Comparison of ENCODE assay signal across 8 cellular contexts in genomic region chr1:87330201-87330953, GRCh38. TPM values are rescaled to one million over a fixed set of nuclear protein-coding genes. Genes with fewer than 3 reads are reported as not detected.
A peak's percentile ranks its signal among the peaks of the same experiment; 100 is the strongest.
DNase-seq lines count a peak whose midpoint lies in the region; ATAC-seq and TF ChIP-seq lines count a peak whose summit lies in the region.

No MANE protein-coding gene starts in this region.

- no peak for TF ChIP-seq CTCF in esophagus muscularis mucosa (IDR thresholded peaks at IDR 0.05)

- peak overlapping the region; percentile 75 for H3K4me3 ChIP-seq in HUES48 (ENCODE audit: low read depth, low read length)
- H3K4me3 ChIP-seq in esophagus muscularis mucosa, result peak overlapping the region; percentile 77 to 97 (median 88)
- peak overlapping the region; percentile 59 to 80 for H3K4me3 ChIP-seq in muscle layer of colon (ENCODE audit: low read depth in 1 of 2, low read length in 2 of 2)

- H3K36me3 ChIP-seq in HUES48 (ENCODE audit: control insufficient read depth, insufficient read depth, low read length) (peaks cover 17% of the 10 kb centered on the region), esophagus muscularis mucosa (no peaks in the 10 kb centered on the region), muscle layer of colon (ENCODE audit: insufficient read depth, low read length) (no peaks in the 10 kb centered on the region)

- H3K27me3 ChIP-seq in HUES48 (ENCODE audit: control insufficient read depth, insufficient read depth, low read length) (no peaks in the 10 kb centered on the region), esophagus muscularis mucosa (no peaks in the 10 kb centered on the region), muscle layer of colon (ENCODE audit: control insufficient read depth in 1 of 2, insufficient read depth in 2 of 2, low read length in 2 of 2) (no peaks in the 10 kb centered on the region)

- no peak for ATAC-seq in HG03135 (IDR thresholded peaks at IDR 0.05; ENCODE audit: unreplicated experiment)
- no peak for ATAC-seq in GM19455 (IDR thresholded peaks at IDR 0.05; ENCODE audit: unreplicated experiment)

- peak overlapping the region; percentile 95 for H3K27ac ChIP-seq in HUES48 (ENCODE audit: low read depth, low read length)
- H3K27ac ChIP-seq in esophagus muscularis mucosa (replicated peaks in 1 of 4), result peak overlapping the region; percentile 89 to 98 (median 94)
- peak overlapping the region; percentile 93 for H3K27ac ChIP-seq in muscle layer of colon (ENCODE audit: low read depth, low read length)

- DNase-seq in Caki2 (ENCODE audit: low read depth) (peak; percentile 23), UCSD-AML1 (lab: John Stamatoyannopoulos, UW; ENCODE audit: unreplicated experiment) (peak; percentile 37), esophagus muscularis mucosa (ENCODE audit: extremely low spot score) (no peak), HEK293T (ENCODE audit: extremely low spot score) (no peak)

- no peaks in the 10 kb centered on the region for H3K9me3 ChIP-seq in HUES48 (ENCODE audit: control insufficient read depth, insufficient read depth, low read length)
- no peaks in the 10 kb centered on the region for H3K9me3 ChIP-seq in esophagus muscularis mucosa
- no peaks in the 10 kb centered on the region for H3K9me3 ChIP-seq in muscle layer of colon (ENCODE audit: low read length)

- CTCF ChIA-PET in HEK293T (lab: Yijun Ruan, JAX), result interaction anchor here (0.7 kb wide), 1 partner anchor 262 kb away, joined by 3 read pairs; no protein-coding TSS in a partner anchor

- H3K4me1 ChIP-seq in HUES48 (ENCODE audit: control insufficient read depth, insufficient read depth, low read length) (peaks cover 38% of the 10 kb centered on the region), esophagus muscularis mucosa (peaks cover 35 to 46% (median 39%) of the 10 kb centered on the region in 4 donors), muscle layer of colon (ENCODE audit: insufficient read depth, low read length) (peaks cover 26% of the 10 kb centered on the region)

- TF ChIP-seq EP300 in esophagus muscularis mucosa (IDR thresholded peaks at IDR 0.05), result no peak

- H3K9ac ChIP-seq in HUES48 (ENCODE audit: low read depth, low read length) (peak overlapping the region; percentile 68), muscle layer of colon (ENCODE audit: low read length) (peak overlapping the region; percentile 82)

- in situ Hi-C loops in Caki2 (cut with HindIII; ENCODE audit: low pct_unique_long_range_greater_than_20kb, low sequenced_read_pairs), result no loop called here

- TF ChIP-seq POLR2A in esophagus muscularis mucosa (IDR thresholded peaks at IDR 0.05; ENCODE audit: low read depth), result no peak

- intact Hi-C loops in esophagus muscularis mucosa (cut with DNase I), result no loop called here

- POLR2A ChIA-PET in HEK293T (lab: Yijun Ruan, JAX), result interaction anchor here (0.6 to 2.5 kb wide), 5 partner anchors 109 to 1096 kb away, joined by 3 to 10 read pairs (median 4); no protein-coding TSS in a partner anchor

- WGBS in esophagus muscularis mucosa, result under 1% methylated on average over 19 of the region's 19 CpGs

TF ChIP-seq in HEK293T, 16 proteins besides CTCF, POLR2A, EP300 and RAD21:
- TF ChIP-seq ZNF384 (IDR thresholded peaks at IDR 0.05) (no peak), TARDBP (IDR thresholded peaks at IDR 0.05) (no peak), SUZ12 (IDR thresholded peaks at IDR 0.05) (no peak), HDGF (IDR thresholded peaks at IDR 0.05; ENCODE audit: borderline replicate concordance) (no peak), ARNT (IDR thresholded peaks at IDR 0.05) (no peak), SP1 (IDR thresholded peaks at IDR 0.05) (no peak), BHLHE40 (IDR thresholded peaks at IDR 0.05; ENCODE audit: borderline replicate concordance) (no peak), NFRKB (IDR thresholded peaks at IDR 0.05) (no peak), FOXK2 (IDR thresholded peaks at IDR 0.05) (no peak), LEF1 (IDR thresholded peaks at IDR 0.05; ENCODE audit: borderline replicate concordance) (no peak), PKNOX1 (IDR thresholded peaks at IDR 0.05) (no peak), FOXM1 (IDR thresholded peaks at IDR 0.05; ENCODE audit: borderline replicate concordance) (no peak), CTBP1 (IDR thresholded peaks at IDR 0.05; ENCODE audit: borderline replicate concordance) (no peak), ELF4 (IDR thresholded peaks at IDR 0.05) (no peak)

RNA-seq across cellular contexts. Expression of gene LMO4, which starts 1.7 kb away (rescaled TPM):
- total RNA-seq in Caki2 (2014; rRNA removed; shearing (Covaris generic); ENCODE audit: low replicate concordance), result 14.8 and 20.5 TPM in 2 replicates
- 10 to 100 TPM; 43.2 to 54.4 (median 47.7) TPM for total RNA-seq in esophagus muscularis mucosa

Comparison
In these comparisons a context has a peak if more than half of its experiments do, and no peak if none do; other contexts are left out.
1. DNase-seq: peak in Caki2 (single experiment) and UCSD-AML1 (single experiment); none in esophagus muscularis mucosa (single experiment) and HEK293T (single experiment).
2. Peak in every context shown above with its lines, with median percentiles within 50 percentile points of each other: H3K27ac ChIP-seq and H3K4me3 ChIP-seq.